Comparison of ENCODE assay signal across 1 cellular context in the genomic region with DNA sequence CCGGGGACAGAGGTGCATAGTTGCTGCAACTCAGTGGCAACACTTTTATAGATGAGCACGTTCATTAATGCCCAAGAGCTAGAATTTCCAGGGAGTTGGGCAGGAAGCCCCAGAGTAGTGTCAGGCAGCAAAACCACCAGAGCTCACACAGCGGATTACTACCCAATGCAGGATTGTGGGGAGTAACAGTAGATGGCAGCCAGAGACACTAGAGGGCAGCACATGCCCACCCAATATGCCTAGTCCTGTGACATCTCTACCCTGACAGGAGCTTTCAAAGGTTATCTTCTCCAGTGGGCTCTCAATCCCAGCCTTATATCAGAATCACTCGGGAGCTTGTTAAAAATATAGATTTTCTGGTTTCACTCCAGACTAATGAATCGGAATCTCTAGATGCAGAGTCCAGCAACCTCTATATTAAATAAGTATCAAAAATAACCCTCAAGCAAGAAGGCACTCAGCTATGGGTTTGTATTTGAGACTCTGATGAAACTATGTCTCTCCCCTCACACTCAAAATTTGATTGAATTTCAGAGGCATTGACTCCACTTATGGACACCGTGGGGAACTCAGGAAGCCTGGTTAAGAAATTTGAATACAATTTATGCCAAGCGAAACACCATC.
A peak's percentile ranks its signal among the peaks of the same experiment; 100 is the strongest.
TF ChIP-seq lines count a peak whose summit lies in the region.

No MANE protein-coding gene starts in this region.

TF ChIP-seq in H1, 55 proteins besides CTCF, POLR2A, EP300 and RAD21:
- TF ChIP-seq SIN3A (conservative IDR thresholded peaks at IDR 0.05 in 1 of 2, IDR thresholded peaks at IDR 0.05 in 1 of 2; ENCODE audit: low read depth in 1 of 2, low read length in 2 of 2) (0 out of 4 replicates have a peak, but pooled peaks of 1 of the 2 experiments have one; percentile 72), JUND (IDR thresholded peaks at IDR 0.05; ENCODE audit: low read length) (no peak)
TF ChIP-seq in H1: peak in this region for 1.
